Comparison of ENCODE assay signal across 9 cellular contexts in genomic region chr7:50416509-50417299, GRCh38. TPM values are rescaled to one million over a fixed set of nuclear protein-coding genes. Genes with fewer than 3 reads are reported as not detected.
DNase-seq lines count a peak whose midpoint lies in the region; ATAC-seq and TF ChIP-seq lines count a peak whose summit lies in the region.
"Had no signal": no experiment of that assay in that cellular context is flagged by ENCODE, and none has a peak within 500 bp of the region (broad histone marks: within the 10 kb centered on the region; RNA-seq: fewer than 3 reads in every experiment).

No MANE protein-coding gene starts in this region.

- ATAC-seq in GM18868 (IDR thresholded peaks at IDR 0.05; ENCODE audit: unreplicated experiment), result peak; percentile 82
- peak; percentile 77 for ATAC-seq in HG02610 (IDR thresholded peaks at IDR 0.05; ENCODE audit: unreplicated experiment)
- peak; percentile 23 to 61 (median 40) for ATAC-seq in right lobe of liver

- no peak for TF ChIP-seq CTCF in NB4 (IDR thresholded peaks at IDR 0.05; ENCODE audit: low read depth, low read length)
- no peak for TF ChIP-seq CTCF in right lobe of liver (IDR thresholded peaks at IDR 0.05)
- no peak for TF ChIP-seq CTCF in hepatocyte (IDR thresholded peaks at IDR 0.05; ENCODE audit: poor library complexity)

- no peaks in the 10 kb centered on the region for H3K27me3 ChIP-seq in right lobe of liver
- no peaks in the 10 kb centered on the region for H3K27me3 ChIP-seq in hepatocyte

- H3K4me2 ChIP-seq in hepatocyte, result no peak overlapping the region

- WGBS in right lobe of liver (ENCODE audit: insufficient coverage, low coverage, low lambda C conversion rate, missing lambda C conversion rate), result 50% methylated on average over 7 of the region's 7 CpGs
- WGBS in hepatocyte (ENCODE audit: low lambda C conversion rate, missing lambda C conversion rate), result 77% methylated on average over 7 of the region's 7 CpGs

- H3K79me2 ChIP-seq in hepatocyte, result no peaks in the 10 kb centered on the region

- H3K36me3 ChIP-seq in right lobe of liver (no peaks in the 10 kb centered on the region), hepatocyte (replicated peaks; ENCODE audit: insufficient read depth, low read depth) (no peaks in the 10 kb centered on the region)

- H3K9me2 ChIP-seq in hepatocyte (replicated peaks; ENCODE audit: insufficient read depth), result no peaks in the 10 kb centered on the region

- H3K9me3 ChIP-seq in right lobe of liver, result no peaks in the 10 kb centered on the region
- H3K9me3 ChIP-seq in hepatocyte (ENCODE audit: low read depth), result no peaks in the 10 kb centered on the region

- no peak overlapping the region for H3K27ac ChIP-seq in right lobe of liver
- no peak overlapping the region for H3K27ac ChIP-seq in hepatocyte
- H3K27ac ChIP-seq: epithelial cell of prostate had no signal

- H3K4me1 ChIP-seq in right lobe of liver (no peaks in the 10 kb centered on the region), hepatocyte (ENCODE audit: insufficient read depth) (no peaks in the 10 kb centered on the region)

- peak; percentile 85 for DNase-seq in NB4 (ENCODE audit: low read depth)
- DNase-seq in right lobe of liver, result no peak
- DNase-seq in HPDE6-E6E7 (ENCODE audit: extremely low spot score), result no peak
- DNase-seq in hepatocyte (ENCODE audit: low spot score), result no peak
- no peak for DNase-seq in activated CD8-positive, alpha-beta memory T cell treated with anti-CD3 and anti-CD28 coated beads, Interleukin-2, amount 50 U/mL, for 48 hours
- DNase-seq in activated CD4-positive, alpha-beta T cell treated with anti-CD3 and anti-CD28 coated beads, Interleukin-2, amount 50 U/mL, for 4 hours, result no peak

- TF ChIP-seq POLR2A in NB4 (IDR thresholded peaks at IDR 0.05; ENCODE audit: extremely low read depth, insufficient read length), result no peak
- TF ChIP-seq POLR2A in right lobe of liver (IDR thresholded peaks at IDR 0.05), result no peak

- H4K20me1 ChIP-seq in hepatocyte (ENCODE audit: insufficient read depth, poor library complexity, severe bottlenecking), result no peaks in the 10 kb centered on the region

- intact Hi-C loops in right lobe of liver (cut with DNase I), result no loop called here

- H3K4me3 ChIP-seq in NB4 (ENCODE audit: low read depth, low read length) (peak overlapping the region; percentile 33), right lobe of liver (no peak overlapping the region), hepatocyte (no peak overlapping the region)

- H2AFZ ChIP-seq in hepatocyte, result no peak overlapping the region

RNA-seq across cellular contexts. Expression of gene FIGNL1, which starts 33.4 kb away (rescaled TPM):
- total RNA-seq in right lobe of liver (10 to 100 TPM in 1 of 6 experiments, 1 to 10 TPM in 5; 2.0 to 12.2 (median 4.4) TPM), hepatocyte (11.8 and 13.6 TPM in 2 replicates)
- 2.7 and 4.3 TPM in 2 replicates for polyA plus RNA-seq in hepatocyte
